Comparison of ENCODE assay signal across 24 cellular contexts in the genomic region with DNA sequence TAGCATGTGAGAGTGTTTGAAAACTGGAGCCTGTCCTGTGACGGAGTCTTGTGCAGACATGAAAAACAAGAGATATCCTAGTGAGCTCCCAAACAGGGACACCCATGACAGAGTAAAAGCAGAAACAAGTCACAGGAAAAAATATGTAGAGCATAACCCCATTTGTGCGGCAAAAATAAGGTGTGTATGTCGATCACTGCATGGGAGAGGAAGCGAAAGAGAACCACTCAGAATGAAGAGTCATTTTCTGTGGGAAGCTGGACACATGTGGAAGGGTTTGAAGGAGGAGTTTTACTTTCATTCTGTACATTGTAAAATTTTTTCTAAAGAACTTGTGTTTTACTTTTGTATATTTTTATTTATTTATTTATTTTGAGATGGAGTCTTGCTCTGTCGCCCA.
"Had no signal": no experiment of that assay in that cellular context is flagged by ENCODE, and none has a peak within 500 bp of the region (broad histone marks: within the 10 kb centered on the region; RNA-seq: fewer than 3 reads in every experiment).

No MANE protein-coding gene starts in this region.

- H3K27me3 Mint-ChIP-seq: activated CD8-positive, alpha-beta T cell treated with anti-CD3 and anti-CD28 coated beads for 36 hours had no signal

- H3K36me3 Mint-ChIP-seq: activated CD8-positive, alpha-beta memory T cell treated with anti-CD3 and anti-CD28 coated beads, Interleukin-2, amount 10 ng/mL, durations not matched to agents 7 days and 5 days; naive B cell; stimulated activated effector memory CD8-positive, alpha-beta T cell treated with anti-CD3 and anti-CD28 coated beads, Interleukin-12 subunit alpha, Interleukin-12 subunit beta, amount 100 ng/mL, for 72 hours had no signal

- H3K4me1 Mint-ChIP-seq: stimulated activated effector memory CD8-positive, alpha-beta T cell treated with anti-CD3 and anti-CD28 coated beads, Interleukin-12 subunit alpha, Interleukin-12 subunit beta, amount 100 ng/mL, for 72 hours had no signal

- FAIRE-seq: kidney, urothelium cell line had no signal

- ATAC-seq: activated CD8-positive, alpha-beta memory T cell treated with anti-CD3 and anti-CD28 coated beads, Interleukin-2, amount 10 ng/mL, durations not matched to agents 7 days and 5 days; activated CD8-positive, alpha-beta T cell treated with anti-CD3 and anti-CD28 coated beads for 36 hours; body of pancreas; lower lobe of right lung; stimulated activated effector memory CD8-positive, alpha-beta T cell treated with anti-CD3 and anti-CD28 coated beads, Interleukin-12 subunit alpha, Interleukin-12 subunit beta, amount 100 ng/mL, for 72 hours had no signal

- H3K4me3 Mint-ChIP-seq: activated CD8-positive, alpha-beta memory T cell treated with anti-CD3 and anti-CD28 coated beads, Interleukin-2, amount 10 ng/mL, durations not matched to agents 7 days and 5 days; activated CD8-positive, alpha-beta T cell treated with anti-CD3 and anti-CD28 coated beads for 36 hours; activated T-helper 1 cell treated with anti-CD3 and anti-CD28 coated beads, Interleukin-12 subunit alpha, Interleukin-12 subunit beta, Interleukin-2, Interleukin-4 antibody, amounts not matched to agents 30 ng/mL and 10 ng/mL and 1 ng/mL, durations not matched to agents 14 hours and 24 hours and 36 hours; neural crest cell; stimulated activated effector memory CD8-positive, alpha-beta T cell treated with anti-CD3 and anti-CD28 coated beads, Interleukin-12 subunit alpha, Interleukin-12 subunit beta, amount 100 ng/mL, for 72 hours had no signal

- H3K27ac Mint-ChIP-seq: activated CD8-positive, alpha-beta memory T cell treated with anti-CD3 and anti-CD28 coated beads, Interleukin-2, amount 10 ng/mL, durations not matched to agents 7 days and 5 days; activated CD8-positive, alpha-beta T cell treated with anti-CD3 and anti-CD28 coated beads for 36 hours; activated T-helper 1 cell treated with anti-CD3 and anti-CD28 coated beads, Interleukin-12 subunit alpha, Interleukin-12 subunit beta, Interleukin-2, Interleukin-4 antibody, amounts not matched to agents 30 ng/mL and 10 ng/mL and 1 ng/mL, durations not matched to agents 14 hours and 24 hours and 36 hours had no signal

- DNase-seq: activated CD4-positive, alpha-beta T cell treated with anti-CD3 and anti-CD28 coated beads for 4 hours; activated CD4-positive, CD25-positive, alpha-beta regulatory T cell; activated CD8-positive, alpha-beta memory T cell treated with anti-CD3 and anti-CD28 coated beads, Interleukin-2, amount 10 ng/mL, durations not matched to agents 7 days and 5 days; activated CD8-positive, alpha-beta T cell treated with anti-CD3 and anti-CD28 coated beads for 36 hours; activated gamma-delta T cell; activated naive CD4-positive, alpha-beta T cell treated with anti-CD3 and anti-CD28 coated beads, Interleukin-2, amount 50 U/mL, for 16 hours; activated T-cell treated with anti-CD3 and anti-CD28 coated beads for 4 hours; anterior cingulate cortex; body of pancreas; effector memory CD4-positive, alpha-beta T cell; foreskin keratinocyte; kidney; lower lobe of right lung; naive B cell; occipital lobe; right lobe of liver; stimulated activated CD4-positive, alpha-beta T cell treated with anti-CD3 and anti-CD28 coated beads, Interleukin-2, amount 100 ng/mL, for 24 hours; stomach; T1000; transverse colon had no signal

- H3K9me3 Mint-ChIP-seq: activated CD8-positive, alpha-beta T cell treated with anti-CD3 and anti-CD28 coated beads for 36 hours; activated T-helper 1 cell treated with anti-CD3 and anti-CD28 coated beads, Interleukin-12 subunit alpha, Interleukin-12 subunit beta, Interleukin-2, Interleukin-4 antibody, amounts not matched to agents 30 ng/mL and 10 ng/mL and 1 ng/mL, durations not matched to agents 14 hours and 24 hours and 36 hours; naive B cell; neural crest cell; stimulated activated effector memory CD8-positive, alpha-beta T cell treated with anti-CD3 and anti-CD28 coated beads, Interleukin-12 subunit alpha, Interleukin-12 subunit beta, amount 100 ng/mL, for 72 hours had no signal
